Comparison of ENCODE assay signal across 8 cellular contexts in the genomic region with DNA sequence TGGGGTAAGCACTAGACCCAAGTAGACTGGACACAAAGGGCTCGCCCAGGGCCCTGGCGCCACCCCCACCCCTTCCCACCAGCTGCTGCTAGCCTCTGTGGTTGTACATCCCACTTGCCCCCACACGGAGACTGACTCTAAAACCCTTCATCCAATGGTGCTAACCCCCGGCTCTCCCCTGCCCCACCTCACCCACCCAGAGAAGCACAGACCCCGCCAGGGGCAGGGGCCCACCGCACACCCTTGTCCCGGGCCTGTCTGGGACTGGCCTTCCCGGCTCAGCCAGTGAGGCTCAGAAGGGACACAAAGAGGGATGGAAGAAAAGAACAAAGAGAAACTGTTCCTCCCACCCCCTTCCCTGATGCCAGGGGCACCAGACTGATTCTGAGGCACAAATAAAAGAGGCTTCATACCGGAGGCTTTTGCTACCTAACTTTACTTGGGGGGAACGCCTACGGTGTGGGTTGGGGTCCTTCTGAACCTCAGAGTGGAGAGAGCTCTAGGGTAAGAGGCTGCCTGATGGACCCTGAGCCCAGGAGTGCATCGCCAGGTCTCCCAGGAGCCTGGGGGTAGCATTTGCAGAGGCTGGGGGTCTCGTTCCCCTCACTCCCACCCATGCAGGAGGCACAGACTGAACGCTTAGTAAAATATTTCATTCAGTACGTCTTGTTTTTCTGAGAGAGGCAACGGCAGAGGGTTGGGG. TPM values are rescaled to one million over a fixed set of nuclear protein-coding genes. Genes with fewer than 3 reads are reported as not detected.
A peak's percentile ranks its signal among the peaks of the same experiment; 100 is the strongest.
DNase-seq lines count a peak whose midpoint lies in the region; ATAC-seq and TF ChIP-seq lines count a peak whose summit lies in the region.

No MANE protein-coding gene starts in this region.

- H3K4me1 Mint-ChIP-seq in memory B cell: peaks cover 29% of the 10 kb centered on the region
- no peaks in the 10 kb centered on the region for H3K4me1 Mint-ChIP-seq in type B pancreatic cell (ENCODE audit: unreplicated experiment)

- H3K9me3 Mint-ChIP-seq in memory B cell: no peaks in the 10 kb centered on the region
- H3K9me3 Mint-ChIP-seq in type B pancreatic cell: no peaks in the 10 kb centered on the region

- H3K27me3 Mint-ChIP-seq in memory B cell (no peaks in the 10 kb centered on the region), type B pancreatic cell (peaks cover 40% of the 10 kb centered on the region)

- no peaks in the 10 kb centered on the region for H3K36me3 ChIP-seq in left ventricle myocardium inferior
- H3K36me3 ChIP-seq in right atrium auricular region: no peaks in the 10 kb centered on the region

- intact Hi-C loops in left ventricle myocardium inferior (cut with micrococcal nuclease) (no loop called here), cardiac septum (cut with DNase I) (loop anchor here (5.0 to 10.0 kb wide), 3 partner anchors 37 to 320 kb away; a partner anchor contains a TSS)

- H3K4me3 Mint-ChIP-seq in memory B cell (peak overlapping the region; percentile 75), type B pancreatic cell (peak overlapping the region; percentile 17)

- ATAC-seq in memory B cell (ENCODE audit: low read depth): no peak
- ATAC-seq in HG03045 (IDR thresholded peaks at IDR 0.05; ENCODE audit: unreplicated experiment): no peak

- no peak overlapping the region for H3K27ac Mint-ChIP-seq in memory B cell
- H3K27ac Mint-ChIP-seq in type B pancreatic cell: no peak overlapping the region

- H3K27me3 ChIP-seq in left ventricle myocardium inferior (ENCODE audit: low read depth): no peaks in the 10 kb centered on the region
- H3K27me3 ChIP-seq in right atrium auricular region: no peaks in the 10 kb centered on the region

- no peak for TF ChIP-seq CTCF in left ventricle myocardium inferior (IDR thresholded peaks at IDR 0.05; ENCODE audit: borderline replicate concordance)
- no peak for TF ChIP-seq CTCF in type B pancreatic cell (conservative IDR thresholded peaks at IDR 0.05)
- no peak for TF ChIP-seq CTCF in right atrium auricular region (IDR thresholded peaks at IDR 0.05)

- H3K4me3 ChIP-seq in left ventricle myocardium inferior (peak overlapping the region; percentile 63), right atrium auricular region (peak overlapping the region in 1 of 2 donors; percentile 50)

- H3K9me3 ChIP-seq in left ventricle myocardium inferior (replicated peaks): no peaks in the 10 kb centered on the region
- H3K9me3 ChIP-seq in right atrium auricular region: no peaks in the 10 kb centered on the region

- DNase-seq in left ventricle myocardium inferior (no peak), cardiac septum (ENCODE audit: low spot score) (no peak), memory B cell (ENCODE audit: low spot score in 2 of 2) (no peak), type B pancreatic cell (ENCODE audit: extremely low spot score, unreplicated experiment) (no peak), iPS-NIHi7 (ENCODE audit: extremely low spot score) (no peak), right atrium auricular region (ENCODE audit: low spot score) (no peak)

- H3K4me1 ChIP-seq in left ventricle myocardium inferior (peaks cover 68% of the 10 kb centered on the region), right atrium auricular region (peaks cover 0 to 69% of the 10 kb centered on the region in 2 donors)

- H3K36me3 Mint-ChIP-seq in memory B cell (no peaks in the 10 kb centered on the region), type B pancreatic cell (peaks cover 5% of the 10 kb centered on the region)

- H3K27ac ChIP-seq in left ventricle myocardium inferior (replicated peaks): peak overlapping the region; percentile 77
- H3K27ac ChIP-seq in angular gyrus (ENCODE audit: low read depth, low read length): peak overlapping the region; percentile 83
- no peak overlapping the region for H3K27ac ChIP-seq in right atrium auricular region

RNA-seq across cellular contexts. Expression of a gene that starts 8.2 kb away (rescaled TPM):
- 101 TPM for total RNA-seq in left ventricle myocardium inferior
- total RNA-seq in cardiac septum: 128 TPM
- total RNA-seq in type B pancreatic cell (ENCODE audit: low replicate concordance): 2.0 and 6.8 TPM in 2 replicates
- 10 to 100 TPM; 65.0 to 87.6 TPM for total RNA-seq in right atrium auricular region

RNA-seq across cellular contexts. Expression of a gene that starts 21.6 kb away (rescaled TPM):
- total RNA-seq in left ventricle myocardium inferior: 5.9 TPM
- total RNA-seq in cardiac septum: 8.1 TPM
- 21.0 and 50.5 TPM in 2 replicates for total RNA-seq in type B pancreatic cell (ENCODE audit: low replicate concordance)
- 1 to 10 TPM; 6.6 to 8.3 TPM for total RNA-seq in right atrium auricular region

RNA-seq across cellular contexts. Expression of a gene that starts 25.0 kb away (rescaled TPM):
- total RNA-seq in left ventricle myocardium inferior (31.9 TPM), cardiac septum (36.2 TPM), type B pancreatic cell (ENCODE audit: low replicate concordance) (44.0 and 66.7 TPM in 2 replicates), right atrium auricular region (10 to 100 TPM; 26.7 to 48.1 TPM)

RNA-seq across cellular contexts. Expression of a gene that starts 46.0 kb away (rescaled TPM):
- total RNA-seq in left ventricle myocardium inferior: 37.2 TPM
- total RNA-seq in cardiac septum: 31.9 TPM
- total RNA-seq in type B pancreatic cell (ENCODE audit: low replicate concordance): 38.9 and 50.3 TPM in 2 replicates
- total RNA-seq in right atrium auricular region: 10 to 100 TPM; 48.8 to 67.0 TPM

RNA-seq across cellular contexts. Expression of a gene that starts 47.7 kb away (rescaled TPM):
- total RNA-seq in left ventricle myocardium inferior (5.9 TPM), cardiac septum (5.8 TPM), type B pancreatic cell (ENCODE audit: low replicate concordance) (11.6 and 12.2 TPM in 2 replicates), right atrium auricular region (1 to 10 TPM; 9.0 to 9.5 TPM)

Comparison
In these comparisons a context has a peak if more than half of its experiments do, and no peak if none do; other contexts are left out.
1. H3K27ac ChIP-seq: peak in left ventricle myocardium inferior (single experiment) and angular gyrus (single experiment); none in right atrium auricular region (0 of 2).